ENCODE assay signal across 35 cellular contexts in genomic region chr2:22301251-22301650, GRCh38.
"Had no signal": no experiment of that assay in that cellular context is flagged by ENCODE, and none has a peak within 500 bp of the region (broad histone marks: within the 10 kb centered on the region; RNA-seq: fewer than 3 reads in every experiment).

No MANE protein-coding gene starts in this region.

- H3K4me3 ChIP-seq: MG63 had no signal

- H3K4me2 ChIP-seq: KMS-11 had no signal

- DNase-seq: Karpas-422, Kasumi-1, KG1, MG63, MM.1S, MV-4-11, NCI-H1048, NCI-H1092, NCI-H1092 treated with DMSO at 0.1 percent for 48 hours, NCI-H1105, NCI-H1105 treated with DMSO at 0.1 percent for 48 hours, NCI-H1417, NCI-H1417 treated with DMSO at 0.1 percent for 48 hours, NCI-H1436, NCI-H1436 treated with DMSO at 0.1 percent for 48 hours, NCI-H146, NCI-H1694, NCI-H1694 treated with DMSO at 0.1 percent for 48 hours, NCI-H187, NCI-H187 treated with DMSO at 0.1 percent for 48 hours, NCI-H1930, NCI-H2029, NCI-H2029 treated with DMSO at 0.1 percent for 48 hours, NCI-H2081, NCI-H2081 treated with DMSO at 0.1 percent for 48 hours, NCI-H2107, NCI-H2171, NCI-H2171 treated with DMSO at 0.1 percent for 48 hours, NCI-H2227 treated with DMSO at 0.1 percent for 48 hours, NCI-H226, NCI-H345, NCI-H446, NCI-H446 treated with DMSO at 0.1 percent for 48 hours, NCI-H510A had no signal

- H3K9ac ChIP-seq: KMS-11 had no signal

- H3K36me3 ChIP-seq: MG63 had no signal

- H3K27ac ChIP-seq: KMS-11 had no signal

- H3K27me3 ChIP-seq: MG63 had no signal

- H3K9me3 ChIP-seq: MG63 had no signal
